ENCODE assay signal across 8 cellular contexts in genomic region chrX:1390621-1391369, GRCh38. TPM values are rescaled to one million over a fixed set of nuclear protein-coding genes. Genes with fewer than 3 reads are reported as not detected.
DNase-seq lines count a peak whose midpoint lies in the region; ATAC-seq, FAIRE-seq and TF ChIP-seq lines count a peak whose summit lies in the region.

No MANE protein-coding gene starts in this region.

- TF ChIP-seq POLR2A in adrenal gland (IDR thresholded peaks at IDR 0.05) = no peak
- TF ChIP-seq POLR2A in stomach (IDR thresholded peaks at IDR 0.05) = no peak

- peak overlapping the region; percentile 97 to 98 for H3K9ac ChIP-seq in kidney (ENCODE audit: low read length in 2 of 2)

- H3K9me3 ChIP-seq in adrenal gland (replicated peaks in 1 of 3) (no peaks in the 10 kb centered on the region), kidney (ENCODE audit: control insufficient read depth in 1 of 2, low read length in 2 of 2) (no peaks in the 10 kb centered on the region), stomach (no peaks in the 10 kb centered on the region)

- ATAC-seq in HG03108 (IDR thresholded peaks at IDR 0.05; ENCODE audit: unreplicated experiment) = no peak

- peaks cover 0 to 51% of the 10 kb centered on the region in 2 donors for H3K36me3 ChIP-seq in adrenal gland (replicated peaks in 1 of 2)
- H3K36me3 ChIP-seq in kidney (ENCODE audit: control insufficient read depth in 1 of 2, insufficient read depth in 2 of 2, low read length in 2 of 2) = peaks cover 34 to 49% of the 10 kb centered on the region in 2 donors
- H3K36me3 ChIP-seq in stomach = peaks cover 48 to 54% (median 52%) of the 10 kb centered on the region in 4 donors

- no peaks in the 10 kb centered on the region for H3K27me3 ChIP-seq in adrenal gland
- no peaks in the 10 kb centered on the region for H3K27me3 ChIP-seq in stomach

- H3K4me1 ChIP-seq in adrenal gland (replicated peaks in 1 of 2) (peaks cover 14 to 16% of the 10 kb centered on the region in 2 donors), kidney (ENCODE audit: control insufficient read depth in 1 of 2, insufficient read depth in 1 of 2, low read depth in 1 of 2, low read length in 2 of 2) (peaks cover 8 to 21% of the 10 kb centered on the region in 2 donors), stomach (peaks cover 33 to 67% (median 51%) of the 10 kb centered on the region in 4 donors)

- H3K27ac ChIP-seq in adrenal gland = peak overlapping the region; percentile 98 to 100 (median 99)
- peak overlapping the region in 1 of 2 donors; percentile 18 for H3K27ac ChIP-seq in kidney (ENCODE audit: low read depth in 2 of 2, low read length in 2 of 2)
- peak overlapping the region; percentile 97 to 100 (median 99) for H3K27ac ChIP-seq in stomach

- H3K4me3 ChIP-seq in Jurkat, Clone E6-1 (ENCODE audit: low read length) = peak overlapping the region; percentile 99
- H3K4me3 ChIP-seq in adrenal gland (peak overlapping the region in 3 of 4 donors; percentile 59 to 99 (median 86)), kidney (ENCODE audit: low read length in 2 of 2) (peak overlapping the region; percentile 99 to 100), stomach (peak overlapping the region; percentile 92 to 100 (median 96))

- no peak for FAIRE-seq in kidney (lab: Jason Lieb, UNC)

- intact Hi-C loops in adrenal gland (cut with DNase I) (loop anchor here (10.0 kb wide), 2 partner anchors 54 to 66 kb away; no protein-coding TSS in a partner anchor), kidney (cut with DNase I) (loop anchor here (10.0 kb wide), 1 partner anchor 54 kb away; no protein-coding TSS in a partner anchor), stomach (cut with DNase I; ENCODE audit: low total_unique reads) (loop anchor here (10.0 kb wide), 1 partner anchor 64 kb away; the partner anchor contains the start of gene ASMTL)

- DNase-seq in Jurkat, Clone E6-1 (ENCODE audit: low read depth, low spot score) = no peak
- DNase-seq in adrenal gland = peak in 6 of 7 donors; percentile 43 to 75 (median 62)
- DNase-seq in kidney = peak; percentile 78
- peak; percentile 25 for DNase-seq in stomach
- no peak for DNase-seq in NCI-H2081 treated with DMSO at 0.1 percent for 48 hours (lab: John Stamatoyannopoulos, UW)
- no peak for DNase-seq in GM03348 (ENCODE audit: low spot score)
- no peak for DNase-seq in iPS-NIHi7 (ENCODE audit: extremely low spot score)

- TF ChIP-seq CTCF in adrenal gland (IDR thresholded peaks at IDR 0.05) = no peak
- no peak for TF ChIP-seq CTCF in kidney (IDR thresholded peaks at IDR 0.05; ENCODE audit: borderline replicate concordance, extremely low read depth, insufficient read depth)
- no peak for TF ChIP-seq CTCF in stomach (IDR thresholded peaks at IDR 0.05)

- no peak for TF ChIP-seq EP300 in stomach (IDR thresholded peaks at IDR 0.05)

- 41 to 65% (median 45%) methylated on average over 21 to 30 of the region's 30 CpGs for WGBS in adrenal gland, 4 donors
- WGBS in stomach, 5 donors = 41 to 52% (median 44%) methylated on average over 29 to 30 of the region's 30 CpGs

RNA-seq across cellular contexts. Expression of gene SLC25A6, which starts 1.1 kb away (rescaled TPM):
- polyA plus RNA-seq in Jurkat, Clone E6-1 (2012; ENCODE audit: insufficient read depth, insufficient read length) = 177 TPM
- total RNA-seq in adrenal gland (100 to 1,000 TPM; 217 to 509 (median 412) TPM), kidney (357 TPM), stomach (100 to 1,000 TPM; 119 to 707 (median 391) TPM)
- polyA plus RNA-seq in adrenal gland (100 to 1,000 TPM; 191 to 462 (median 276) TPM), kidney (ENCODE audit: insufficient read depth, low read depth, low replicate concordance) (654 TPM), stomach (100 to 1,000 TPM; 416 to 606 (median 518) TPM)

RNA-seq across cellular contexts. Expression of gene IL3RA, which starts 54.2 kb away (rescaled TPM):
- polyA plus RNA-seq in Jurkat, Clone E6-1 (2012; ENCODE audit: insufficient read depth, insufficient read length) = 1.4 TPM
- 1 to 10 TPM; 1.4 to 5.0 (median 2.6) TPM for total RNA-seq in adrenal gland
- 1 to 10 TPM; 3.6 to 7.4 (median 5.6) TPM for polyA plus RNA-seq in adrenal gland
- total RNA-seq in kidney = 4.6 TPM
- polyA plus RNA-seq in kidney (ENCODE audit: insufficient read depth, low read depth, low replicate concordance) = 10.2 TPM
- 10 to 100 TPM in 1 of 5 donors, 1 to 10 TPM in 3, not detected in 1; 2.4 to 10.1 (median 3.2) TPM for total RNA-seq in stomach
- polyA plus RNA-seq in stomach = 1 to 10 TPM; 4.5 to 6.4 (median 6.1) TPM

Comparison
In these comparisons a context has a peak if more than half of its experiments do, and no peak if none do; other contexts are left out.
1. DNase-seq: peak in adrenal gland (6 of 7), kidney (single experiment) and stomach (single experiment); none in Jurkat, Clone E6-1 (single experiment), NCI-H2081 treated with DMSO at 0.1 percent for 48 hours (single experiment), GM03348 (single experiment) and iPS-NIHi7 (single experiment).
2. Peak in every context shown above with its lines, with median percentiles within 50 percentile points of each other: H3K4me3 ChIP-seq.